In the genomic region with DNA sequence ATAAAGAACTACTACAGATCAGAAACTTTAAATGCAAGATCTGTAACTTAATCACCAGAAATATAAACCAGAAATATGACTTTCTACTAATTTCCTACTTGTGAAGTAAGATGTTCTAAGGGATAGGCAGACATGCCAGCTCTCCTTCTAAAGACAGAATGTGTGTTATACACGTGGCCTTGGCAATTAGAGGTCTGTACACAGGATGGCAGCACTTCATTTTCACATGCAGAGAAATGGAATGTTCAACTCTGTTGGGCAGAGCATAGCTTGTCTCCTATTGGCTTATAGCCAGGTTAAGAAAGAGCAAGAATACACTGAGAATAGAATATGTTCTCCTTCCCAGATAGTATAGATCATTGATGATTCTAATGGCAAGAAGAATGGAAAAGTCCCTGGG, we compare ENCODE assay signal across 15 cellular contexts.
DNase-seq lines count a peak whose midpoint lies in the region; ATAC-seq and TF ChIP-seq lines count a peak whose summit lies in the region.
"Had no signal": no experiment of that assay in that cellular context is flagged by ENCODE, and none has a peak within 500 bp of the region (broad histone marks: within the 10 kb centered on the region; RNA-seq: fewer than 3 reads in every experiment).

No MANE protein-coding gene starts in this region.

- no peaks in the 10 kb centered on the region for H3K9me3 ChIP-seq in DND-41 (ENCODE audit: insufficient read depth, low read length, severe bottlenecking)
- H3K9me3 ChIP-seq: gastroesophageal sphincter had no signal

- no peaks in the 10 kb centered on the region for H3K36me3 ChIP-seq in DND-41 (ENCODE audit: insufficient read depth, low read length)
- H3K36me3 ChIP-seq: gastroesophageal sphincter had no signal

- H3K9ac ChIP-seq in DND-41 (ENCODE audit: low read depth, low read length): no peak overlapping the region

- no peaks in the 10 kb centered on the region for H3K79me2 ChIP-seq in DND-41 (ENCODE audit: insufficient read depth, low read length)

- no peaks in the 10 kb centered on the region for H4K20me1 ChIP-seq in DND-41 (ENCODE audit: insufficient read depth, low read length)

- no peak overlapping the region for H2AFZ ChIP-seq in DND-41 (ENCODE audit: low read depth, low read length)

- peaks cover 19% of the 10 kb centered on the region for H3K4me1 ChIP-seq in DND-41 (ENCODE audit: insufficient read depth, low read length)

- H3K27ac ChIP-seq in DND-41 (ENCODE audit: low read length): no peak overlapping the region
- H3K27ac ChIP-seq: gastroesophageal sphincter, VCaP had no signal

- no peak overlapping the region for H3K4me3 Mint-ChIP-seq in chondrocyte (ENCODE audit: unreplicated experiment)
- H3K4me3 Mint-ChIP-seq in activated T-helper 17 cell treated with anti-CD3 and anti-CD28 coated beads, Interleukin-2, amount 50 U/mL, for 72 hours: no peak overlapping the region
- H3K4me3 Mint-ChIP-seq: mesothelial cell of epicardium had no signal

- no peaks in the 10 kb centered on the region for H3K36me3 Mint-ChIP-seq in chondrocyte (ENCODE audit: low read depth)
- no peaks in the 10 kb centered on the region for H3K36me3 Mint-ChIP-seq in activated T-helper 17 cell treated with anti-CD3 and anti-CD28 coated beads, Interleukin-2, amount 50 U/mL, for 72 hours (ENCODE audit: low read depth)
- H3K36me3 Mint-ChIP-seq: mesothelial cell of epicardium had no signal

- no peak overlapping the region for H3K4me2 ChIP-seq in DND-41 (ENCODE audit: insufficient read depth, low read length)

- H3K27me3 ChIP-seq in DND-41 (ENCODE audit: insufficient read depth, low read length, poor library complexity): no peaks in the 10 kb centered on the region
- H3K27me3 ChIP-seq: gastroesophageal sphincter had no signal

- H3K9me3 Mint-ChIP-seq in chondrocyte (ENCODE audit: low read depth): no peaks in the 10 kb centered on the region
- no peaks in the 10 kb centered on the region for H3K9me3 Mint-ChIP-seq in activated T-helper 17 cell treated with anti-CD3 and anti-CD28 coated beads, Interleukin-2, amount 50 U/mL, for 72 hours
- H3K9me3 Mint-ChIP-seq: mesothelial cell of epicardium had no signal

- no peak overlapping the region for H3K4me3 ChIP-seq in DND-41 (ENCODE audit: low read depth in 1 of 2, low read length in 2 of 2)
- H3K4me3 ChIP-seq in NB4 (ENCODE audit: low read depth, low read length): no peak overlapping the region
- H3K4me3 ChIP-seq: gastroesophageal sphincter had no signal

- no peak for TF ChIP-seq POLR2A in NB4 (IDR thresholded peaks at IDR 0.05; ENCODE audit: extremely low read depth, insufficient read length)

- no peaks in the 10 kb centered on the region for H3K27me3 Mint-ChIP-seq in chondrocyte (ENCODE audit: low read depth)
- H3K27me3 Mint-ChIP-seq in activated T-helper 17 cell treated with anti-CD3 and anti-CD28 coated beads, Interleukin-2, amount 50 U/mL, for 72 hours: no peaks in the 10 kb centered on the region

- H3K27ac Mint-ChIP-seq in chondrocyte (ENCODE audit: unreplicated experiment): peak overlapping the region; percentile 84
- H3K27ac Mint-ChIP-seq in activated T-helper 17 cell treated with anti-CD3 and anti-CD28 coated beads, Interleukin-2, amount 50 U/mL, for 72 hours: no peak overlapping the region
- H3K27ac Mint-ChIP-seq: mesothelial cell of epicardium had no signal

- DNase-seq in DND-41 (no peak), NB4 (ENCODE audit: low read depth) (peak; percentile 23), chondrocyte (ENCODE audit: low spot score) (no peak), kidney glomerular epithelial cell (lab: John Stamatoyannopoulos, UW) (peak; percentile 42), NCI-H2171 treated with DMSO at 0.1 percent for 48 hours (lab: John Stamatoyannopoulos, UW) (no peak)
- no peak for DNase-seq in activated CD8-positive, alpha-beta memory T cell treated with anti-CD3 and anti-CD28 coated beads for 24 hours
- DNase-seq: COR-L47, NCI-H1417, nucleus accumbens, trophoblast cell had no signal

- no peak for ATAC-seq in DND-41 (ENCODE audit: insufficient read depth, low read depth)
- no peak for ATAC-seq in activated CD4-positive, CD25-positive, alpha-beta regulatory T cell treated with anti-CD3 and anti-CD28 coated beads, Interleukin-2, amount 50 U/mL, for 24 hours
- ATAC-seq in activated T-helper 17 cell treated with anti-CD3 and anti-CD28 coated beads, Interleukin-2, amount 50 U/mL, for 72 hours (replicated peaks): no peak
- ATAC-seq: gastroesophageal sphincter had no signal

- TF ChIP-seq CTCF in DND-41 (IDR thresholded peaks at IDR 0.05; ENCODE audit: borderline replicate concordance, extremely low read depth, low read length, poor library complexity, severe bottlenecking): peak; percentile 49
- no peak for TF ChIP-seq CTCF in NB4 (IDR thresholded peaks at IDR 0.05; ENCODE audit: low read depth, low read length)
- TF ChIP-seq CTCF in chondrocyte (IDR thresholded peaks at IDR 0.05): peak; percentile 68

- H3K4me1 Mint-ChIP-seq in chondrocyte (ENCODE audit: low read depth): peaks cover 25% of the 10 kb centered on the region
- no peaks in the 10 kb centered on the region for H3K4me1 Mint-ChIP-seq in activated T-helper 17 cell treated with anti-CD3 and anti-CD28 coated beads, Interleukin-2, amount 50 U/mL, for 72 hours
- H3K4me1 Mint-ChIP-seq: mesothelial cell of epicardium had no signal

Comparison
In these comparisons a context has a peak if more than half of its experiments do, and no peak if none do; other contexts are left out.
1. DNase-seq: peak in NB4 (single experiment) and kidney glomerular epithelial cell (single experiment); none in DND-41 (single experiment), chondrocyte (single experiment), NCI-H2171 treated with DMSO at 0.1 percent for 48 hours (single experiment) and activated CD8-positive, alpha-beta memory T cell treated with anti-CD3 and anti-CD28 coated beads for 24 hours (single experiment).